ENCODE assay signal across 15 cellular contexts in the genomic region with DNA sequence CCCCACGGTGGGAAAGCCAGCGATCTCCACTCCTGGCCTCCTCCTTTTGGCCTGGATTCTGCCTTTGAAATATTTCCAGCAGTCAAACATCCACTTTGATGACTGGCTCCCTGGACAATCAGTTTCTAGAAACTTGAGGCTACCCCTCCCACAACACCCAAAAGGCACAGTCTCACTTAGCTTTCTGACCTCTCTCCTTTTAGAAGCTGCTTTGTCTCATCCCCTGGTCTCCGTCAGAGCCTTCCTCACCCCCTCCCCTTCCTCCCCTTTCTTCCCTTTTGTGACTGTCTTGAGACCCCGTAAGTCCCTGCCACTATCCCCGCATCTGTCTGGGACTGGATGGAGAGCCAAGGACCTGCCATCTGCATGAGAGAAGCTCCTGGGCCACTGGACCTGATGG.
A peak's percentile ranks its signal among the peaks of the same experiment; 100 is the strongest.
DNase-seq lines count a peak whose midpoint lies in the region; ATAC-seq and TF ChIP-seq lines count a peak whose summit lies in the region.
"Had no signal": no experiment of that assay in that cellular context is flagged by ENCODE, and none has a peak within 500 bp of the region (broad histone marks: within the 10 kb centered on the region; RNA-seq: fewer than 3 reads in every experiment).

No MANE protein-coding gene starts in this region.

- no peaks in the 10 kb centered on the region for H3K79me2 ChIP-seq in Karpas-422 (ENCODE audit: low read length)

- H3K14ac ChIP-seq in neuronal stem cell (ENCODE audit: low read length) = no peak overlapping the region

- peak overlapping the region; percentile 93 for H3K18ac ChIP-seq in neuronal stem cell (ENCODE audit: low read length)

- no peaks in the 10 kb centered on the region for H4K20me1 ChIP-seq in Karpas-422 (ENCODE audit: insufficient read depth, low read depth, low read length)

- H3K9me2 ChIP-seq in Karpas-422 (replicated peaks; ENCODE audit: insufficient read depth, low read length) = no peaks in the 10 kb centered on the region

- H3K9me3 Mint-ChIP-seq in natural killer cell = peaks cover 0 to 7% of the 10 kb centered on the region in 2 donors
- H3K9me3 Mint-ChIP-seq in progenitor cell of endocrine pancreas (ENCODE audit: low read depth) = peaks cover 12% of the 10 kb centered on the region

- no peak overlapping the region for H4K91ac ChIP-seq in neuronal stem cell (ENCODE audit: low read depth, low read length, poor library complexity)

- peaks cover 8% of the 10 kb centered on the region; the same call in 1 of the 2 replicates for H3K9me3 ChIP-seq in Karpas-422 (ENCODE audit: low read length)
- no peaks in the 10 kb centered on the region for H3K9me3 ChIP-seq in ectodermal cell (ENCODE audit: control insufficient read depth, low read length)
- peaks cover 0 to 9% of the 10 kb centered on the region in 2 donors for H3K9me3 ChIP-seq in neuronal stem cell (replicated peaks in 1 of 2; ENCODE audit: control insufficient read depth in 2 of 2, insufficient read depth in 1 of 2, low read depth in 1 of 2, low read length in 2 of 2)
- H3K9me3 ChIP-seq: A549 had no signal

- no peak for TF ChIP-seq CTCF in natural killer cell (IDR thresholded peaks at IDR 0.05)
- no peak for TF ChIP-seq CTCF in progenitor cell of endocrine pancreas (IDR thresholded peaks at IDR 0.05; ENCODE audit: unreplicated experiment)

- H2AFZ ChIP-seq in Karpas-422 (ENCODE audit: low read length) = 0 out of 2 replicates have a peak overlapping the region, but pooled peaks have one; percentile 19
- peak overlapping the region; percentile 67 for H2AFZ ChIP-seq in neuronal stem cell (ENCODE audit: low read length)

- intact Hi-C loops in natural killer cell (cut with micrococcal nuclease) = no loop called here

- H3K79me1 ChIP-seq in neuronal stem cell (ENCODE audit: low read depth, low read length) = peaks cover 3% of the 10 kb centered on the region

- peak overlapping the region; percentile 23; the same call in 1 of the 2 replicates for H3K9ac ChIP-seq in Karpas-422 (ENCODE audit: low read length)
- peak overlapping the region; percentile 30 for H3K9ac ChIP-seq in neuronal stem cell (ENCODE audit: low read depth, low read length, poor library complexity)

- H2BK15ac ChIP-seq in neuronal stem cell (ENCODE audit: low read length) = peak overlapping the region; percentile 87

- H2BK5ac ChIP-seq in neuronal stem cell (ENCODE audit: low read length) = peak overlapping the region; percentile 32

- ATAC-seq in natural killer cell = no peak
- ATAC-seq: A549 had no signal

- H3K23ac ChIP-seq in neuronal stem cell (ENCODE audit: low read depth, low read length, poor library complexity) = no peak overlapping the region

- H3K4me1 Mint-ChIP-seq in natural killer cell = no peaks in the 10 kb centered on the region
- H3K4me1 Mint-ChIP-seq in progenitor cell of endocrine pancreas (ENCODE audit: low read depth) = peaks cover 2% of the 10 kb centered on the region
- H3K4me1 Mint-ChIP-seq: CD8-positive, alpha-beta memory T cell had no signal

- H3K36me3 Mint-ChIP-seq in natural killer cell (no peaks in the 10 kb centered on the region), progenitor cell of endocrine pancreas (ENCODE audit: insufficient read depth) (no peaks in the 10 kb centered on the region)
- H3K36me3 Mint-ChIP-seq: CD8-positive, alpha-beta memory T cell had no signal

- 69 to 72% methylated on average over 5 of the region's 5 CpGs for WGBS in ectodermal cell, 2 experiments
- WGBS in neuronal stem cell (ENCODE audit: extremely low coverage in 2 of 2, insufficient read length in 2 of 2, insufficient replicate concordance in 1 of 2), 2 donors = no CpG with 5 or more reads among the region's 5 CpGs

- H3K4me3 Mint-ChIP-seq in natural killer cell = no peak overlapping the region
- no peak overlapping the region for H3K4me3 Mint-ChIP-seq in progenitor cell of endocrine pancreas (ENCODE audit: low read depth)
- H3K4me3 Mint-ChIP-seq: HFFc6 had no signal

- peaks cover 40% of the 10 kb centered on the region for H3K4me1 ChIP-seq in Karpas-422 (ENCODE audit: low read length)
- H3K4me1 ChIP-seq in ectodermal cell (ENCODE audit: control insufficient read depth, insufficient read depth, low read length) = peaks cover 17% of the 10 kb centered on the region
- H3K4me1 ChIP-seq in neuronal stem cell (ENCODE audit: control insufficient read depth in 2 of 2, insufficient read depth in 1 of 2, low read depth in 1 of 2, low read length in 2 of 2) = peaks cover 2 to 17% of the 10 kb centered on the region in 2 donors
- H3K4me1 ChIP-seq: A549, Caco-2 had no signal

- H2BK120ac ChIP-seq in neuronal stem cell (ENCODE audit: low read depth, low read length) = peak overlapping the region; percentile 54

- DNase-seq in Karpas-422 (no peak), islet precursor cell (peak; percentile 32), neuronal stem cell (ENCODE audit: low spot score) (no peak), NCI-H1417 (lab: John Stamatoyannopoulos, UW) (no peak), natural killer cell (no peak), progenitor cell of endocrine pancreas (ENCODE audit: low spot score, unreplicated experiment) (no peak)
- DNase-seq: Caco-2; CD8-positive, alpha-beta memory T cell; DND-41; GDM1; HCEC 1CT; HFFc6 had no signal

- H3K4me2 ChIP-seq in Karpas-422 (ENCODE audit: low read depth, low read length, poor library complexity, severe bottlenecking) (peak overlapping the region; percentile 35), neuronal stem cell (ENCODE audit: insufficient read depth, low read length, poor library complexity, severe bottlenecking) (no peak overlapping the region)
- H3K4me2 ChIP-seq: A549 had no signal

- no peaks in the 10 kb centered on the region for H3K27me3 ChIP-seq in Karpas-422 (ENCODE audit: low read length)
- H3K27me3 ChIP-seq in ectodermal cell (ENCODE audit: control insufficient read depth, insufficient read depth, low read length, poor library complexity, severe bottlenecking) = no peaks in the 10 kb centered on the region
- peaks cover 0 to 4% (median 2%) of the 10 kb centered on the region in 3 experiments for H3K27me3 ChIP-seq in neuronal stem cell (ENCODE audit: control insufficient read depth in 3 of 3, insufficient read depth in 3 of 3, low read depth in 1 of 3, low read length in 3 of 3)

- H3K36me3 ChIP-seq in Karpas-422 (ENCODE audit: insufficient read depth, low read length) (no peaks in the 10 kb centered on the region; the same call in 1 of the 2 replicates), ectodermal cell (ENCODE audit: control insufficient read depth, insufficient read depth, low read length) (no peaks in the 10 kb centered on the region), neuronal stem cell (replicated peaks in 1 of 2; ENCODE audit: control insufficient read depth in 2 of 2, insufficient read depth in 2 of 2, low read length in 2 of 2) (no peaks in the 10 kb centered on the region)

- H3K27me3 Mint-ChIP-seq in natural killer cell (ENCODE audit: low read depth in 2 of 2) (peaks cover 0 to 3% of the 10 kb centered on the region in 2 donors), progenitor cell of endocrine pancreas (peaks cover under 1% of the 10 kb centered on the region)

- H3K27ac ChIP-seq in Karpas-422 (ENCODE audit: low read length) = peak overlapping the region; percentile 74
- peak overlapping the region; percentile 53 for H3K27ac ChIP-seq in ectodermal cell (ENCODE audit: insufficient read depth, low read depth, low read length, poor library complexity, severe bottlenecking)
- H3K27ac ChIP-seq in neuronal stem cell (replicated peaks; ENCODE audit: low read length) = peak overlapping the region; percentile 13
- H3K27ac ChIP-seq: A549, HL-60 had no signal

- H3K4me3 ChIP-seq in Karpas-422 (ENCODE audit: low read length) (no peak overlapping the region), ectodermal cell (ENCODE audit: insufficient read depth, low read depth, low read length) (no peak overlapping the region), neuronal stem cell (ENCODE audit: low read length in 2 of 2) (no peak overlapping the region)
- H3K4me3 ChIP-seq: A549 had no signal

- peak overlapping the region; percentile 74 for H4K8ac ChIP-seq in neuronal stem cell (ENCODE audit: low read depth, low read length)

- H2AK5ac ChIP-seq in neuronal stem cell (ENCODE audit: low read depth, low read length) = peak overlapping the region; percentile 91

- peak overlapping the region; percentile 100 for H2BK12ac ChIP-seq in neuronal stem cell (ENCODE audit: low read length)

- H3K4ac ChIP-seq in neuronal stem cell (ENCODE audit: low read length) = no peak overlapping the region

- H3K27ac Mint-ChIP-seq in natural killer cell = no peak overlapping the region
- H3K27ac Mint-ChIP-seq in progenitor cell of endocrine pancreas = no peak overlapping the region
- H3K27ac Mint-ChIP-seq: HFFc6 had no signal

Comparison
In these comparisons a context has a peak if more than half of its experiments do, and no peak if none do; other contexts are left out.
1. H3K27ac ChIP-seq: peak in every context shown above with its lines; median percentile 74 in Karpas-422; 53 in ectodermal cell; 13 in neuronal stem cell.